ENCODE assay signal across 20 cellular contexts in the genomic region with DNA sequence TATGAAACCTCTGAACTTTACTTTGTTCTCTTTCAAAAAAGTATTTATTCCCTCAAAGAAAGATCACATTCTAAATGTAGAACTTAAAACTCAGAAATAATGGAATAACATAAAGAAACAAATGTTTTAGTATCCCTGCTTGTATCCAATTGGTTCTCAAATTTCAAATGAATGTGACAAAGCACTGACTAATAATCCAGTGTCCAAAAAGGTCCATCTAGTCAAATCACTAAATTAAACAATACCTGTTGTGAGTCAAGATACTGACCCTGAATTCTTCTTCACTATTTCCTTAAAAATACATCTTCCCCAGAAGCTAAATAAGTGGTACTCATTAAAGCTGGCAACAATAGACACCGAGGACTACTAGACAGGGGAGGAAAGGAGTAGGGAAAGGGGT.
DNase-seq lines count a peak whose midpoint lies in the region; ATAC-seq, FAIRE-seq and TF ChIP-seq lines count a peak whose summit lies in the region.
"Had no signal": no experiment of that assay in that cellular context is flagged by ENCODE, and none has a peak within 500 bp of the region (broad histone marks: within the 10 kb centered on the region; RNA-seq: fewer than 3 reads in every experiment).

No MANE protein-coding gene starts in this region.

- WGBS in A549 (ENCODE audit: missing lambda C conversion rate): 64% methylated on average over 1 of the region's 1 CpG
- WGBS in heart left ventricle, 4 donors: 75 to 98% (median 94%) methylated on average over 1 of the region's 1 CpG

- H3K9ac ChIP-seq in PC-3 (ENCODE audit: low read length): no peak overlapping the region
- H3K9ac ChIP-seq: BLaER1 treated with 17β-estradiol and CSF1 and Interleukin-3, amounts not matched to agents 10 nM and 100 nM had no signal

- no peak for FAIRE-seq in A549 (lab: Jason Lieb, UNC)
- no peak for FAIRE-seq in bronchial epithelial cell (lab: Jason Lieb, UNC)
- FAIRE-seq: GM12878, GM18507, K562 had no signal

- no peak overlapping the region for H2AFZ ChIP-seq in PC-3 (ENCODE audit: low read length)

- CTCF ChIA-PET in A549 (lab: Yijun Ruan, JAX) (interaction anchor here (4.4 kb wide), 1 partner anchor 8 kb away, joined by 39 read pairs; no protein-coding TSS in a partner anchor), PC-3 (lab: Charles Lee) (no interaction called here)

- no peaks in the 10 kb centered on the region for H3F3A ChIP-seq in PC-3 (ENCODE audit: low read length, unreplicated experiment)

- DNase-seq in A549 (ENCODE audit: low read depth in 1 of 2, low spot score in 1 of 2) (no peak), PC-3 (peak; percentile 62), bronchial epithelial cell (ENCODE audit: low read depth) (peak; percentile 28), osteocyte (ENCODE audit: extremely low spot score, unreplicated experiment) (no peak), heart left ventricle (no peak), left ventricle myocardium inferior (no peak), NCI-H2196 (lab: John Stamatoyannopoulos, UW; ENCODE audit: unreplicated experiment) (no peak)
- DNase-seq: ACHN; Calu3; CD4-positive, CD25-positive, alpha-beta regulatory T cell; DMS 273 treated with DMSO at 0.1 percent for 48 hours; DMS79 had no signal

- peaks cover 59% of the 10 kb centered on the region for H3K4me1 Mint-ChIP-seq in osteocyte (ENCODE audit: unreplicated experiment)
- H3K4me1 Mint-ChIP-seq: CD4-positive, CD25-positive, alpha-beta regulatory T cell had no signal

- intact Hi-C loops in PC-3 (cut with micrococcal nuclease) (no loop called here), heart left ventricle (cut with DNase I) (loop anchor here in 1 of 10 donors (5.0 kb wide), 1 partner anchor 341 kb away; no protein-coding TSS in a partner anchor), left ventricle myocardium inferior (cut with micrococcal nuclease) (no loop called here)

- peaks cover 21% of the 10 kb centered on the region; the same call in 2 of the 3 replicates for H3K9me3 ChIP-seq in A549
- no peaks in the 10 kb centered on the region for H3K9me3 ChIP-seq in PC-3 (ENCODE audit: low read length)
- no peaks in the 10 kb centered on the region for H3K9me3 ChIP-seq in heart left ventricle
- H3K9me3 ChIP-seq in left ventricle myocardium inferior (replicated peaks): no peaks in the 10 kb centered on the region

- peak overlapping the region; percentile 77 for H3K4me2 ChIP-seq in A549
- H3K4me2 ChIP-seq in PC-3 (ENCODE audit: low read length): peak overlapping the region; percentile 39
- H3K4me2 ChIP-seq: BLaER1 treated with 17β-estradiol and CSF1 and Interleukin-3, amounts not matched to agents 10 nM and 100 nM had no signal

- no peaks in the 10 kb centered on the region for H3K9me2 ChIP-seq in PC-3 (replicated peaks; ENCODE audit: low read length)

- no peaks in the 10 kb centered on the region for H3K79me2 ChIP-seq in PC-3 (ENCODE audit: low read length)

- no TSS peak for BruUV-seq in PC-3 (replicated peaks; lab: Mats Ljungman, UMichigan)

- no peaks in the 10 kb centered on the region for H3K27me3 Mint-ChIP-seq in osteocyte (ENCODE audit: unreplicated experiment)

- H3K4me1 ChIP-seq in A549 (peaks cover 44% of the 10 kb centered on the region), PC-3 (ENCODE audit: insufficient read depth, low read length) (peaks cover 47% of the 10 kb centered on the region), heart left ventricle (peaks cover 0 to 14% (median 10%) of the 10 kb centered on the region in 12 donors), left ventricle myocardium inferior (peaks cover 13% of the 10 kb centered on the region)

- POLR2A ChIA-PET in A549 (lab: Yijun Ruan, JAX): no interaction called here
- POLR2A ChIA-PET in PC-3 (lab: Charles Lee; ENCODE audit: unreplicated experiment): no interaction called here

- peaks cover 26% of the 10 kb centered on the region for H3K36me3 Mint-ChIP-seq in osteocyte (ENCODE audit: unreplicated experiment)

- no peaks in the 10 kb centered on the region for H4K20me1 ChIP-seq in PC-3 (ENCODE audit: low read length)
- H4K20me1 ChIP-seq: BLaER1 treated with 17β-estradiol and CSF1 and Interleukin-3, amounts not matched to agents 10 nM and 100 nM had no signal

- no peak for TF ChIP-seq EP300 in A549 (IDR thresholded peaks at IDR 0.05)

- H3K27ac ChIP-seq in A549: peak overlapping the region; percentile 72 to 95
- peak overlapping the region; percentile 29; the same call in 1 of the 2 replicates for H3K27ac ChIP-seq in PC-3 (ENCODE audit: low read length)
- H3K27ac ChIP-seq in heart left ventricle: no peak overlapping the region
- H3K27ac ChIP-seq in left ventricle myocardium inferior (replicated peaks): no peak overlapping the region
- H3K27ac ChIP-seq: 22Rv1; BLaER1 treated with 17β-estradiol and CSF1 and Interleukin-3, amounts not matched to agents 10 nM and 100 nM; HL-60 had no signal

- peaks cover 21% of the 10 kb centered on the region for H3K9me3 Mint-ChIP-seq in osteocyte (ENCODE audit: unreplicated experiment)
- H3K9me3 Mint-ChIP-seq: CD4-positive, CD25-positive, alpha-beta regulatory T cell had no signal

- no peak for TF ChIP-seq RAD21 in A549 (conservative IDR thresholded peaks at IDR 0.05 in 1 of 2, IDR thresholded peaks at IDR 0.05 in 1 of 2)

- H3K27ac Mint-ChIP-seq in osteocyte (ENCODE audit: unreplicated experiment): peak overlapping the region; percentile 95
- H3K27ac Mint-ChIP-seq: CD4-positive, CD25-positive, alpha-beta regulatory T cell had no signal

- H3K4me3 ChIP-seq in A549: no peak overlapping the region
- no peak overlapping the region for H3K4me3 ChIP-seq in PC-3 (ENCODE audit: low read length)
- H3K4me3 ChIP-seq in bronchial epithelial cell (ENCODE audit: low read depth, low read length): no peak overlapping the region
- H3K4me3 ChIP-seq in heart left ventricle: no peak overlapping the region
- no peak overlapping the region for H3K4me3 ChIP-seq in left ventricle myocardium inferior
- H3K4me3 ChIP-seq: BLaER1 treated with 17β-estradiol and CSF1 and Interleukin-3, amounts not matched to agents 10 nM and 100 nM; GM12878; K562 had no signal

- ATAC-seq in A549: no peak
- ATAC-seq in PC-3: peak; percentile 52
- no peak for ATAC-seq in heart left ventricle
- ATAC-seq in GM21367 (IDR thresholded peaks at IDR 0.05; ENCODE audit: unreplicated experiment): no peak
- ATAC-seq: GM12878, HCT116, K562 had no signal

- TF ChIP-seq POLR2A in A549 (IDR thresholded peaks at IDR 0.05; ENCODE audit: low read length): no peak
- no peak for TF ChIP-seq POLR2A in heart left ventricle (IDR thresholded peaks at IDR 0.05)

- H3K36me3 ChIP-seq in PC-3 (ENCODE audit: low read depth, low read length) (no peaks in the 10 kb centered on the region), bronchial epithelial cell (ENCODE audit: control insufficient read depth, insufficient read depth, low read length) (peaks cover 1% of the 10 kb centered on the region), heart left ventricle (peaks cover 0 to 9% (median 3%) of the 10 kb centered on the region in 9 donors), left ventricle myocardium inferior (peaks cover 12% of the 10 kb centered on the region)

- no peaks in the 10 kb centered on the region for H3K27me3 ChIP-seq in PC-3 (ENCODE audit: low read length)
- no peaks in the 10 kb centered on the region for H3K27me3 ChIP-seq in bronchial epithelial cell (ENCODE audit: control insufficient read depth, insufficient read depth, low read length)
- no peaks in the 10 kb centered on the region for H3K27me3 ChIP-seq in heart left ventricle
- H3K27me3 ChIP-seq in left ventricle myocardium inferior (ENCODE audit: low read depth): no peaks in the 10 kb centered on the region
- H3K27me3 ChIP-seq: BLaER1 treated with 17β-estradiol and CSF1 and Interleukin-3, amounts not matched to agents 10 nM and 100 nM had no signal

- peak overlapping the region; percentile 70 for H3K4me3 Mint-ChIP-seq in osteocyte (ENCODE audit: unreplicated experiment)
- H3K4me3 Mint-ChIP-seq: CD4-positive, CD25-positive, alpha-beta regulatory T cell had no signal

- TF ChIP-seq CTCF in A549 (IDR thresholded peaks at IDR 0.05): no peak
- no peak for TF ChIP-seq CTCF in PC-3 (conservative IDR thresholded peaks at IDR 0.05; ENCODE audit: low read depth, low read length)
- TF ChIP-seq CTCF in bronchial epithelial cell (IDR thresholded peaks at IDR 0.05; ENCODE audit: insufficient read depth, low read length, severe bottlenecking): no peak
- no peak for TF ChIP-seq CTCF in osteocyte (IDR thresholded peaks at IDR 0.05)
- no peak for TF ChIP-seq CTCF in heart left ventricle (IDR thresholded peaks at IDR 0.05)
- TF ChIP-seq CTCF in left ventricle myocardium inferior (IDR thresholded peaks at IDR 0.05; ENCODE audit: borderline replicate concordance): no peak

TF ChIP-seq in A549, 52 proteins besides CTCF, POLR2A, EP300 and RAD21:
- TF ChIP-seq FOSB (CRISPR knock-in tag; IDR thresholded peaks at IDR 0.05) (0 out of 2 replicates have a peak, but pooled peaks have one; percentile 32), CBX2 (IDR thresholded peaks at IDR 0.05; ENCODE audit: borderline replicate concordance, low read depth) (no peak)

Comparison
In these comparisons a context has a peak if more than half of its experiments do, and no peak if none do; other contexts are left out.
1. DNase-seq: peak in PC-3 (single experiment) and bronchial epithelial cell (single experiment); none in A549 (0 of 2), osteocyte (single experiment), heart left ventricle (0 of 5), left ventricle myocardium inferior (single experiment) and NCI-H2196 (single experiment).
2. H3K27ac ChIP-seq: peak in A549 (2 of 2) and PC-3 (single experiment); none in heart left ventricle (0 of 12) and left ventricle myocardium inferior (single experiment).